14 cellular contexts compared by ENCODE assay signal in genomic region chr12:18165889-18166288, GRCh38.
DNase-seq lines count a peak whose midpoint lies in the region; ATAC-seq, FAIRE-seq and TF ChIP-seq lines count a peak whose summit lies in the region.
"Had no signal": no experiment of that assay in that cellular context is flagged by ENCODE, and none has a peak within 500 bp of the region (broad histone marks: within the 10 kb centered on the region; RNA-seq: fewer than 3 reads in every experiment).

No MANE protein-coding gene starts in this region.

- no peaks in the 10 kb centered on the region for H3K9me3 ChIP-seq in CD4-positive, alpha-beta T cell (ENCODE audit: control insufficient read depth, low read length)
- no peaks in the 10 kb centered on the region for H3K9me3 ChIP-seq in transverse colon
- no peaks in the 10 kb centered on the region for H3K9me3 ChIP-seq in kidney (ENCODE audit: control insufficient read depth in 1 of 2, low read length in 2 of 2)
- H3K9me3 ChIP-seq: Caco-2, right atrium auricular region had no signal

- no peaks in the 10 kb centered on the region for H3K27me3 Mint-ChIP-seq in CD4-positive, alpha-beta T cell
- H3K27me3 Mint-ChIP-seq in brain, result no peaks in the 10 kb centered on the region
- H3K27me3 Mint-ChIP-seq: stimulated activated naive CD8-positive, alpha-beta T cell treated with anti-CD3 and anti-CD28 coated beads, Interleukin-15, Interleukin-2, amounts not matched to agents 100 ng/mL and 50 ng/mL, for 24 hours had no signal

- in situ Hi-C loops in brain microvascular endothelial cell (cut with HindIII; ENCODE audit: low pct_ligation_motif_present, low sequenced_read_pairs) (no loop called here), transverse colon (cut with MboI; ENCODE audit: low pct_ligation_motif_present in 1 of 4, low pct_unique_long_range_greater_than_20kb in 1 of 4, low sequenced_read_pairs in 3 of 4) (no loop called here)

- peaks cover 10% of the 10 kb centered on the region for H3K4me1 Mint-ChIP-seq in CD4-positive, alpha-beta T cell (ENCODE audit: low read depth)
- H3K4me1 Mint-ChIP-seq in brain, result peaks cover 11% of the 10 kb centered on the region

- no peak for DNase-seq in CD4-positive, alpha-beta T cell
- DNase-seq in NCI-H1105 (lab: John Stamatoyannopoulos, UW) (no peak), brain microvascular endothelial cell (no peak), transverse colon (no peak), kidney (no peak)
- DNase-seq: activated CD4-positive, alpha-beta T cell treated with anti-CD3 and anti-CD28 coated beads, Interleukin-2, amount 50 U/mL, for 1 hour; Caco-2; NCI-H82 had no signal

- POLR2A ChIA-PET in CD4-positive, alpha-beta T cell (lab: Charles Lee), result no interaction called here

- H3K9me3 Mint-ChIP-seq in CD4-positive, alpha-beta T cell, result peaks cover 2% of the 10 kb centered on the region
- H3K9me3 Mint-ChIP-seq in brain, result peaks cover 0 to 2% (median 0%) of the 10 kb centered on the region in 5 experiments
- H3K9me3 Mint-ChIP-seq: stimulated activated naive CD8-positive, alpha-beta T cell treated with anti-CD3 and anti-CD28 coated beads, Interleukin-15, Interleukin-2, amounts not matched to agents 100 ng/mL and 50 ng/mL, for 24 hours had no signal

- H3K4me3 Mint-ChIP-seq in CD4-positive, alpha-beta T cell, result peak overlapping the region; percentile 42
- H3K4me3 Mint-ChIP-seq in brain, result peak overlapping the region in 4 of 5 experiments; percentile 2 to 66 (median 34)
- H3K4me3 Mint-ChIP-seq: stimulated activated naive CD8-positive, alpha-beta T cell treated with anti-CD3 and anti-CD28 coated beads, Interleukin-15, Interleukin-2, amounts not matched to agents 100 ng/mL and 50 ng/mL, for 24 hours had no signal

- TF ChIP-seq CTCF in CD4-positive, alpha-beta T cell (IDR thresholded peaks at IDR 0.05), result no peak
- no peak for TF ChIP-seq CTCF in brain (conservative IDR thresholded peaks at IDR 0.05)
- TF ChIP-seq CTCF in brain microvascular endothelial cell (IDR thresholded peaks at IDR 0.05; ENCODE audit: low read depth, low read length, missing control alignments), result no peak
- no peak for TF ChIP-seq CTCF in transverse colon (IDR thresholded peaks at IDR 0.05)
- TF ChIP-seq CTCF in kidney (IDR thresholded peaks at IDR 0.05; ENCODE audit: borderline replicate concordance, extremely low read depth, insufficient read depth), result no peak

- TF ChIP-seq EP300 in transverse colon (IDR thresholded peaks at IDR 0.05; ENCODE audit: low read depth), result no peak

- H3K36me3 Mint-ChIP-seq in CD4-positive, alpha-beta T cell (ENCODE audit: low read depth), result no peaks in the 10 kb centered on the region
- H3K36me3 Mint-ChIP-seq in brain, result no peaks in the 10 kb centered on the region

- no peaks in the 10 kb centered on the region for H3K27me3 ChIP-seq in CD4-positive, alpha-beta T cell (ENCODE audit: control insufficient read depth, insufficient read depth, low read length)
- H3K27me3 ChIP-seq in brain microvascular endothelial cell (replicated peaks) (no peaks in the 10 kb centered on the region), transverse colon (no peaks in the 10 kb centered on the region)
- H3K27me3 ChIP-seq: right atrium auricular region had no signal

- no peak overlapping the region for H3K27ac ChIP-seq in CD4-positive, alpha-beta T cell (ENCODE audit: low read depth, low read length)
- H3K27ac ChIP-seq in brain microvascular endothelial cell, result no peak overlapping the region
- no peak overlapping the region for H3K27ac ChIP-seq in transverse colon
- H3K27ac ChIP-seq in kidney (ENCODE audit: low read depth in 2 of 2, low read length in 2 of 2), result no peak overlapping the region
- H3K27ac ChIP-seq: right atrium auricular region had no signal

- no peak overlapping the region for H3K27ac Mint-ChIP-seq in CD4-positive, alpha-beta T cell
- H3K27ac Mint-ChIP-seq in brain, result peak overlapping the region in 2 of 5 experiments; percentile 6 to 36
- H3K27ac Mint-ChIP-seq: stimulated activated naive CD8-positive, alpha-beta T cell treated with anti-CD3 and anti-CD28 coated beads, Interleukin-15, Interleukin-2, amounts not matched to agents 100 ng/mL and 50 ng/mL, for 24 hours had no signal

- FAIRE-seq in kidney (lab: Jason Lieb, UNC), result no peak
- FAIRE-seq: K562 had no signal

- no peak for TF ChIP-seq POLR2A in transverse colon (IDR thresholded peaks at IDR 0.05)

- H3K4me1 ChIP-seq in transverse colon (peaks cover 0 to 7% (median 0%) of the 10 kb centered on the region in 4 donors), kidney (ENCODE audit: control insufficient read depth in 1 of 2, insufficient read depth in 1 of 2, low read depth in 1 of 2, low read length in 2 of 2) (peaks cover 0 to 4% of the 10 kb centered on the region in 2 donors)
- H3K4me1 ChIP-seq: Caco-2, right atrium auricular region had no signal

- ATAC-seq in CD4-positive, alpha-beta T cell (ENCODE audit: poor library complexity), result no peak
- ATAC-seq in GM19452 (IDR thresholded peaks at IDR 0.05; ENCODE audit: unreplicated experiment) (peak; percentile 43), HG03135 (IDR thresholded peaks at IDR 0.05; ENCODE audit: unreplicated experiment) (peak; percentile 34)
- ATAC-seq: K562 had no signal

- WGBS in transverse colon (ENCODE audit: low coverage in 1 of 2), 2 donors, result 65 to 70% methylated on average over 2 of the region's 2 CpGs

- no peaks in the 10 kb centered on the region for H3K36me3 ChIP-seq in brain microvascular endothelial cell (replicated peaks)
- no peaks in the 10 kb centered on the region for H3K36me3 ChIP-seq in transverse colon
- H3K36me3 ChIP-seq in kidney (ENCODE audit: control insufficient read depth in 1 of 2, insufficient read depth in 2 of 2, low read length in 2 of 2), result no peaks in the 10 kb centered on the region
- H3K36me3 ChIP-seq: right atrium auricular region had no signal

- H3K4me3 ChIP-seq in brain microvascular endothelial cell (ENCODE audit: low read depth, low read length) (no peak overlapping the region), transverse colon (peak overlapping the region in 1 of 4 donors; percentile 2), kidney (ENCODE audit: low read length in 2 of 2) (no peak overlapping the region)
- H3K4me3 ChIP-seq: K562, right atrium auricular region had no signal

- CTCF ChIA-PET in CD4-positive, alpha-beta T cell (lab: Charles Lee), result no interaction called here

- H3K9ac ChIP-seq in kidney (ENCODE audit: low read length in 2 of 2), result no peak overlapping the region

- intact Hi-C loops in CD4-positive, alpha-beta T cell (cut with DNase I, micrococcal nuclease), result no loop called here
- intact Hi-C loops in transverse colon (cut with DNase I; ENCODE audit: low total_unique reads), result no loop called here
- intact Hi-C loops in kidney (cut with DNase I), result no loop called here
